Comparison of ENCODE assay signal across 9 cellular contexts in genomic region chr16:50326835-50327465, GRCh38. TPM values are rescaled to one million over a fixed set of nuclear protein-coding genes. Genes with fewer than 3 reads are reported as not detected.
DNase-seq lines count a peak whose midpoint lies in the region; ATAC-seq and TF ChIP-seq lines count a peak whose summit lies in the region.
"Had no signal": no experiment of that assay in that cellular context is flagged by ENCODE, and none has a peak within 500 bp of the region (broad histone marks: within the 10 kb centered on the region; RNA-seq: fewer than 3 reads in every experiment).

No MANE protein-coding gene starts in this region.

- H3K4me3 ChIP-seq in BE2C (ENCODE audit: low read depth, low read length), result no peak overlapping the region

- peak; percentile 70 for TF ChIP-seq CTCF in BE2C (IDR thresholded peaks at IDR 0.05; ENCODE audit: low read depth, low read length)
- peak; percentile 65 for TF ChIP-seq CTCF in activated CD8-positive, alpha-beta T cell treated with anti-CD3 and anti-CD28 coated beads for 36 hours (IDR thresholded peaks at IDR 0.05)

- H3K27me3 ChIP-seq in BE2C, result no peaks in the 10 kb centered on the region
- H3K27me3 ChIP-seq: neutrophil had no signal

- H3K9me3 Mint-ChIP-seq in IgD-negative memory B cell, result no peaks in the 10 kb centered on the region
- no peaks in the 10 kb centered on the region for H3K9me3 Mint-ChIP-seq in activated CD8-positive, alpha-beta T cell treated with anti-CD3 and anti-CD28 coated beads for 36 hours

- POLR2A ChIA-PET in activated CD8-positive, alpha-beta T cell treated with anti-CD3 and anti-CD28 coated beads for 36 hours (lab: Charles Lee), result interaction anchor here (0.6 to 1.6 kb wide), 10 partner anchors 12 to 174 kb away, joined by 3 to 13 read pairs (median 4); partner anchors contain the start of gene TENT4B

- H3K27me3 Mint-ChIP-seq in IgD-negative memory B cell, result no peaks in the 10 kb centered on the region
- no peaks in the 10 kb centered on the region for H3K27me3 Mint-ChIP-seq in activated CD8-positive, alpha-beta T cell treated with anti-CD3 and anti-CD28 coated beads for 36 hours

- peaks cover 13 to 25% (median 18%) of the 10 kb centered on the region in 3 donors for H3K4me1 Mint-ChIP-seq in IgD-negative memory B cell
- H3K4me1 Mint-ChIP-seq in activated CD8-positive, alpha-beta T cell treated with anti-CD3 and anti-CD28 coated beads for 36 hours (ENCODE audit: low read depth), result peaks cover 50% of the 10 kb centered on the region

- intact Hi-C loops in activated CD8-positive, alpha-beta T cell treated with anti-CD3 and anti-CD28 coated beads for 36 hours (cut with micrococcal nuclease), result loop anchor here (10.0 kb wide), 2 partner anchors 112 to 418 kb away; partner anchors contain the start of gene CYLD

- DNase-seq in BE2C, result peak; percentile 38
- DNase-seq in activated CD8-positive, alpha-beta T cell treated with anti-CD3 and anti-CD28 coated beads for 36 hours, result peak; percentile 86
- DNase-seq in erythroblast (lab: John Stamatoyannopoulos, UW), result peak; percentile 53 to 67
- DNase-seq in pons (ENCODE audit: low spot score), result peak; percentile 57
- no peak for DNase-seq in NCI-H1436 (lab: John Stamatoyannopoulos, UW)
- DNase-seq in NCI-H1694 treated with DMSO at 0.1 percent for 48 hours (lab: John Stamatoyannopoulos, UW), result no peak

- TF ChIP-seq POLR2A in erythroblast (IDR thresholded peaks at IDR 0.05; ENCODE audit: low read length), result no peak

- H3K4me3 Mint-ChIP-seq in IgD-negative memory B cell, result peak overlapping the region in 1 of 4 donors; percentile 46
- no peak overlapping the region for H3K4me3 Mint-ChIP-seq in activated CD8-positive, alpha-beta T cell treated with anti-CD3 and anti-CD28 coated beads for 36 hours

- CTCF ChIA-PET in activated CD8-positive, alpha-beta T cell treated with anti-CD3 and anti-CD28 coated beads for 36 hours (lab: Charles Lee), result interaction anchor here (0.6 to 12.5 kb wide), 62 partner anchors 8 to 483 kb away, joined by 3 to 266 read pairs (median 5); partner anchors contain the start of genes BRD7 and CNEP1R1

- H3K36me3 Mint-ChIP-seq in IgD-negative memory B cell, result peaks cover 7% of the 10 kb centered on the region
- peaks cover 34% of the 10 kb centered on the region for H3K36me3 Mint-ChIP-seq in activated CD8-positive, alpha-beta T cell treated with anti-CD3 and anti-CD28 coated beads for 36 hours (ENCODE audit: low read depth)

- no peaks in the 10 kb centered on the region for H3K9me3 ChIP-seq in BE2C
- H3K9me3 ChIP-seq: neutrophil had no signal

- H3K4me1 ChIP-seq in BE2C, result no peaks in the 10 kb centered on the region

- ATAC-seq in GM18909 (IDR thresholded peaks at IDR 0.05; ENCODE audit: poor library complexity, unreplicated experiment), result peak; percentile 80
- peak; percentile 95 for ATAC-seq in activated CD8-positive, alpha-beta T cell treated with anti-CD3 and anti-CD28 coated beads for 36 hours

- peak overlapping the region; percentile 6 to 90 (median 61) for H3K27ac Mint-ChIP-seq in IgD-negative memory B cell
- H3K27ac Mint-ChIP-seq in activated CD8-positive, alpha-beta T cell treated with anti-CD3 and anti-CD28 coated beads for 36 hours, result peak overlapping the region; percentile 73

- H3K36me3 ChIP-seq in BE2C, result peaks cover 46% of the 10 kb centered on the region

RNA-seq across cellular contexts. Expression of gene BRD7, which starts 41.8 kb away (rescaled TPM):
- polyA plus RNA-seq in BE2C (2012; ENCODE audit: insufficient read depth, insufficient read length, low read depth), result 57.9 TPM
- polyA plus RNA-seq in IgD-negative memory B cell, result 32.0 TPM
- total RNA-seq in activated CD8-positive, alpha-beta T cell treated with anti-CD3 and anti-CD28 coated beads for 36 hours, result 10 to 100 TPM; 76.2 to 93.4 TPM

Comparison
In these comparisons a context has a peak if more than half of its experiments do, and no peak if none do; other contexts are left out.
1. DNase-seq: peak in BE2C (single experiment), activated CD8-positive, alpha-beta T cell treated with anti-CD3 and anti-CD28 coated beads for 36 hours (single experiment), erythroblast (2 of 2) and pons (single experiment); none in NCI-H1436 (single experiment) and NCI-H1694 treated with DMSO at 0.1 percent for 48 hours (single experiment).